ENCODE assay signal across 8 cellular contexts in the genomic region with DNA sequence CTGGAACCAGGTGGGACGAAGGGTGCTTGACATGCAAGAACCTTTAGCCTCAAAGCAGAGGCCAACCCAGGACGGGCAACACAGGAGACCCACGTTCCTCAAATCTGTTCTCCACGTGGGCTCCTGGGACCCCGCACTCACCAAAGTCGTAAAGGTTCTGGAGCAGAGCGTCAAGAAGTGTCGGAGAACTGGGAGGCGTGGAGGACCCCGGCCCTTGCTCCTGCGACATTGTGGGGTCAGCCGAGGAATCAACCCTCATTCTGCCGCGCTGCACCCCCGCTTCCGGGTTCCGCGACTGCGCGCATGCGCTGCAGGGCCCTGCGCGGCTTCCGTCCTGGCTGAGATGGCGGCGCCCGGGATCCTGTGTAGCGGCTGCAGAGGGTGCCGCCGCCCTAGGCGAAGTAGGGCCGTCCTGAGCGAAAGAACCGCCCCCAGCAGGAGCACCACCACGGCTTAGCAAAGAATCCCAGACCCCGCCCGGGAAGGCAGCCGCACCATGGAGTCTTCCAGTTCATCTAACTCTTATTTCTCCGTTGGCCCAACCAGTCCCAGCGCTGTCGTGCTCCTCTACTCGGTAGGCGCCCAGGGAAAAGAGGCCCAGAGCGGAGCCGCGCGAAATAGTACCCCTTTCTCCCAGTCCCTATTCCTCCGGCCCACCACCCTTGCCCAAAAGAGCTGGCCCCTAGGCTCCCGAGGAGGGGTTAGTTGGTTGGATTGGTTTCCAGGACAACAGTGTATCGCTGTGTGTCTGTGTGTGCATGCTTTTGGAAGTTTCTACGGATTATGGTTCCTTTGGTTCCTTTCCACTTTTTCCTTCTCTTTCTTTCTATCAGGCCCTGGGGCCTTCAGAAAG. TPM values are rescaled to one million over a fixed set of nuclear protein-coding genes. Genes with fewer than 3 reads are reported as not detected.
DNase-seq lines count a peak whose midpoint lies in the region; ATAC-seq and TF ChIP-seq lines count a peak whose summit lies in the region.

A gene (plus strand): TSS at position 330 of the 853 bp plus-strand sequence. CDS start 167 bp downstream, at position 497.

- peak within 1 kb of the TSS; percentile 92 for H3K18ac ChIP-seq in trophoblast cell (ENCODE audit: low read length)

- no peak within 1 kb of the TSS for H3K23ac ChIP-seq in trophoblast cell (ENCODE audit: low read length)

- H4K8ac ChIP-seq in trophoblast cell (ENCODE audit: low read depth, low read length), result peak within 1 kb of the TSS; percentile 98

- H3K4me3 ChIP-seq in cardiac muscle cell (peak within 1 kb of the TSS; percentile 56), trophoblast cell (ENCODE audit: low read depth, low read length) (peak within 1 kb of the TSS; percentile 79), tibial nerve (peak within 1 kb of the TSS; percentile 58 to 86 (median 81))

- H4K12ac ChIP-seq in trophoblast cell (ENCODE audit: low read depth, low read length), result peak within 1 kb of the TSS; percentile 98

- peak in 1 of 2 donors; percentile 96 for TF ChIP-seq EP300 in tibial nerve (IDR thresholded peaks at IDR 0.05)

- peaks cover 13% of the 10 kb centered on the region for H3K36me3 ChIP-seq in cardiac muscle cell
- peaks cover 6 to 9% of the 10 kb centered on the region in 2 experiments for H3K36me3 ChIP-seq in trophoblast cell (ENCODE audit: control insufficient read depth in 1 of 2, insufficient read depth in 2 of 2, low read length in 2 of 2)
- H3K36me3 ChIP-seq in tibial nerve, result peaks cover 0 to 26% (median 0%) of the 10 kb centered on the region in 3 donors

- ATAC-seq in HG02588 (IDR thresholded peaks at IDR 0.05; ENCODE audit: unreplicated experiment), result peak; percentile 94
- peak; percentile 97 for ATAC-seq in activated naive CD8-positive, alpha-beta T cell treated with anti-CD3 and anti-CD28 coated beads, Interleukin-2, amount 50 U/mL, for 24 hours

- H3K9me3 Mint-ChIP-seq in activated naive CD8-positive, alpha-beta T cell treated with anti-CD3 and anti-CD28 coated beads, Interleukin-2, amount 50 U/mL, for 24 hours, result no peaks in the 10 kb centered on the region

- H3K9ac ChIP-seq in trophoblast cell (ENCODE audit: low read length), result peak within 1 kb of the TSS; percentile 80

- H3K36me3 Mint-ChIP-seq in activated naive CD8-positive, alpha-beta T cell treated with anti-CD3 and anti-CD28 coated beads, Interleukin-2, amount 50 U/mL, for 24 hours (ENCODE audit: low read depth), result peaks cover 46% of the 10 kb centered on the region

- peak within 1 kb of the TSS; percentile 80 for H2AFZ ChIP-seq in trophoblast cell (ENCODE audit: insufficient read depth, low read length, poor library complexity)

- peak within 1 kb of the TSS; percentile 87 for H3K4ac ChIP-seq in trophoblast cell (ENCODE audit: low read depth, low read length)

- TF ChIP-seq CTCF in cardiac muscle cell (IDR thresholded peaks at IDR 0.05; ENCODE audit: low read depth, low read length) (no peak), tibial nerve (IDR thresholded peaks at IDR 0.05) (no peak)

- H3K9me3 ChIP-seq in cardiac muscle cell (ENCODE audit: low read depth) (no peaks in the 10 kb centered on the region), trophoblast cell (ENCODE audit: insufficient read depth, low read depth, low read length) (no peaks in the 10 kb centered on the region), tibial nerve (no peaks in the 10 kb centered on the region)

- H3K14ac ChIP-seq in trophoblast cell (ENCODE audit: low read length), result peak within 1 kb of the TSS; percentile 97

- peak within 1 kb of the TSS; percentile 70 for H3K27ac ChIP-seq in cardiac muscle cell
- H3K27ac ChIP-seq in trophoblast cell (ENCODE audit: low read depth, low read length), result peak within 1 kb of the TSS; percentile 12
- peak within 1 kb of the TSS; percentile 1 to 88 (median 86) for H3K27ac ChIP-seq in tibial nerve

- H3K27me3 Mint-ChIP-seq in activated naive CD8-positive, alpha-beta T cell treated with anti-CD3 and anti-CD28 coated beads, Interleukin-2, amount 50 U/mL, for 24 hours, result no peaks in the 10 kb centered on the region

- peaks cover 9% of the 10 kb centered on the region for H3K79me1 ChIP-seq in trophoblast cell (ENCODE audit: low read length)

- TF ChIP-seq POLR2A in GM10847 (IDR thresholded peaks at IDR 0.05; ENCODE audit: extremely low read depth, insufficient read length) (peak; percentile 92), tibial nerve (IDR thresholded peaks at IDR 0.05) (peak; percentile 58 to 76)

- peak within 1 kb of the TSS; percentile 87 for H2BK120ac ChIP-seq in trophoblast cell (ENCODE audit: insufficient read depth, low read length, poor library complexity)

- no peak within 1 kb of the TSS for H2BK12ac ChIP-seq in trophoblast cell (ENCODE audit: low read length)

- DNase-seq in NCI-H1092 treated with DMSO at 0.1 percent for 48 hours (lab: John Stamatoyannopoulos, UW) (peak; percentile 80), SW480 (ENCODE audit: low spot score) (peak; percentile 79), cardiac muscle cell (ENCODE audit: low read depth in 1 of 2, low spot score in 1 of 2) (peak; percentile 87 to 90), trophoblast cell (peak; percentile 90 to 95), tibial nerve (ENCODE audit: low spot score in 2 of 2) (peak; percentile 72 to 73)
- peak; percentile 93 for DNase-seq in activated naive CD8-positive, alpha-beta T cell treated with anti-CD3 and anti-CD28 coated beads, Interleukin-2, amount 50 U/mL, for 24 hours

- peak within 1 kb of the TSS; percentile 97 for H3K4me2 ChIP-seq in trophoblast cell (ENCODE audit: low read length)

- H3K27me3 ChIP-seq in cardiac muscle cell, result no peaks in the 10 kb centered on the region
- H3K27me3 ChIP-seq in trophoblast cell (ENCODE audit: insufficient read depth, low read length), result no peaks in the 10 kb centered on the region
- no peaks in the 10 kb centered on the region for H3K27me3 ChIP-seq in tibial nerve

- no CpG with 5 or more reads among the region's 51 CpGs for WGBS in trophoblast cell (ENCODE audit: extremely low coverage, insufficient coverage, insufficient read length)
- WGBS in tibial nerve, 2 donors, result 0% methylated on average over 19 to 23 of the region's 51 CpGs

- peaks cover 8% of the 10 kb centered on the region for H3K4me1 ChIP-seq in cardiac muscle cell (ENCODE audit: low read depth)
- H3K4me1 ChIP-seq in trophoblast cell (ENCODE audit: control insufficient read depth in 1 of 2, insufficient read depth in 2 of 2, low read length in 2 of 2), result peaks cover 2 to 3% of the 10 kb centered on the region in 2 experiments
- peaks cover 0 to 58% (median 23%) of the 10 kb centered on the region in 4 donors for H3K4me1 ChIP-seq in tibial nerve

- H4K91ac ChIP-seq in trophoblast cell (ENCODE audit: low read depth, low read length), result peak within 1 kb of the TSS; percentile 90

- H2AK5ac ChIP-seq in trophoblast cell (ENCODE audit: low read length), result peak within 1 kb of the TSS; percentile 47

- peak within 1 kb of the TSS; percentile 96 for H3K27ac Mint-ChIP-seq in activated naive CD8-positive, alpha-beta T cell treated with anti-CD3 and anti-CD28 coated beads, Interleukin-2, amount 50 U/mL, for 24 hours

- peaks cover 51% of the 10 kb centered on the region for H3K4me1 Mint-ChIP-seq in activated naive CD8-positive, alpha-beta T cell treated with anti-CD3 and anti-CD28 coated beads, Interleukin-2, amount 50 U/mL, for 24 hours

- peaks cover 12% of the 10 kb centered on the region for H3K79me2 ChIP-seq in trophoblast cell (ENCODE audit: control insufficient read depth, insufficient read depth, low read length, poor library complexity)

- peak within 1 kb of the TSS; percentile 85 for H2BK5ac ChIP-seq in trophoblast cell (ENCODE audit: low read depth, low read length, poor library complexity)

- H3K4me3 Mint-ChIP-seq in activated naive CD8-positive, alpha-beta T cell treated with anti-CD3 and anti-CD28 coated beads, Interleukin-2, amount 50 U/mL, for 24 hours, result peak within 1 kb of the TSS; percentile 98

RNA-seq across cellular contexts. Expression of the gene that starts here (rescaled TPM):
- 36.5 and 41.1 TPM in 2 replicates for total RNA-seq in cardiac muscle cell
- polyA plus RNA-seq in cardiac muscle cell, result 61.6 and 63.6 TPM in 2 replicates
- 27.7 and 28.8 TPM in 2 replicates for polyA plus RNA-seq in trophoblast cell (2013)
- total RNA-seq in tibial nerve, result 10 to 100 TPM; 21.8 to 38.2 (median 33.3) TPM

Comparison
In these comparisons a context has a peak if more than half of its experiments do, and no peak if none do; other contexts are left out.
1. Peak in every context shown above with its lines: DNase-seq, ATAC-seq, H3K4me3 ChIP-seq and H3K27ac ChIP-seq.
2. H3K27ac ChIP-seq: peak in every context shown above with its lines; median percentile 86 in tibial nerve; 70 in cardiac muscle cell; 12 in trophoblast cell.